ENCODE assay signal across 10 cellular contexts in genomic region chr13:30125422-30126073, GRCh38.
DNase-seq lines count a peak whose midpoint lies in the region; ATAC-seq and TF ChIP-seq lines count a peak whose summit lies in the region.
"Had no signal": no experiment of that assay in that cellular context is flagged by ENCODE, and none has a peak within 500 bp of the region (broad histone marks: within the 10 kb centered on the region; RNA-seq: fewer than 3 reads in every experiment).

No MANE protein-coding gene starts in this region.

- H3K9me3 ChIP-seq in HEK293 (ENCODE audit: control insufficient read depth, insufficient read depth, low read depth, low read length), result no peaks in the 10 kb centered on the region

- peaks cover 30% of the 10 kb centered on the region for H3K4me1 Mint-ChIP-seq in stimulated activated memory B cell treated with anti-CD40 and anti-IgM and Interleukin-4, amounts not matched to agents 10 μg/mL and 1 μg/mL and 100 μg/mL, for 72 hours

- DNase-seq in glomerular visceral epithelial cell (ENCODE audit: extremely low spot score) (peak; percentile 58), stromal cell of bone marrow (ENCODE audit: low read depth) (peak; percentile 81), erythroblast (lab: John Stamatoyannopoulos, UW) (no peak)
- DNase-seq: activated naive CD4-positive, alpha-beta T cell treated with anti-CD3 and anti-CD28 coated beads, Interleukin-2, amount 50 U/mL, for 16 hours had no signal

- H3K27ac ChIP-seq in HEK293 (ENCODE audit: extremely low read depth, low read depth, low read length), result no peak overlapping the region

- no peak overlapping the region for H3K4me3 ChIP-seq in HEK293 (ENCODE audit: low read depth, low read length)

- no peak overlapping the region for H3K27ac Mint-ChIP-seq in stimulated activated memory B cell treated with anti-CD40 and anti-IgM and Interleukin-4, amounts not matched to agents 10 μg/mL and 1 μg/mL and 100 μg/mL, for 72 hours
- H3K27ac Mint-ChIP-seq: T-helper 2 cell treated with Interferon-gamma antibody and Interleukin-4, amounts not matched to agents 5 μg/mL and 100 μg/mL, for 36 hours had no signal

- CTCF ChIA-PET in HEK293 (lab: Yijun Ruan, JAX), result interaction anchor here (0.7 to 2.6 kb wide), 2 partner anchors 10 to 617 kb away, joined by 6 to 16 read pairs; no protein-coding TSS in a partner anchor

- ATAC-seq in SK-N-SH treated with all-trans-retinoic acid at 6 μM for 48 hours (peak; percentile 85), GM21526 (IDR thresholded peaks at IDR 0.05; ENCODE audit: low FRiP score, unreplicated experiment) (no peak), GM18498 (IDR thresholded peaks at IDR 0.05; ENCODE audit: unreplicated experiment) (no peak)
- ATAC-seq in stimulated activated memory B cell treated with anti-CD40 and anti-IgM and Interleukin-4, amounts not matched to agents 10 μg/mL and 1 μg/mL and 100 μg/mL, for 72 hours, result no peak

- POLR2A ChIA-PET in HEK293 (lab: Yijun Ruan, JAX), result interaction anchor here (0.6 kb wide), 2 partner anchors 252 to 275 kb away, joined by 3 to 4 read pairs; no protein-coding TSS in a partner anchor

- H3K36me3 ChIP-seq in HEK293 (ENCODE audit: control insufficient read depth in 2 of 2, insufficient read depth in 1 of 2, low read length in 2 of 2), result no peaks in the 10 kb centered on the region

- H3K27me3 Mint-ChIP-seq in stimulated activated memory B cell treated with anti-CD40 and anti-IgM and Interleukin-4, amounts not matched to agents 10 μg/mL and 1 μg/mL and 100 μg/mL, for 72 hours, result no peaks in the 10 kb centered on the region

- TF ChIP-seq POLR2A in erythroblast (IDR thresholded peaks at IDR 0.05; ENCODE audit: low read length), result no peak

- H3K4me1 ChIP-seq in HEK293 (ENCODE audit: control insufficient read depth, insufficient read depth, low read length), result no peaks in the 10 kb centered on the region; the same call in 1 of the 2 replicates

- H3K4me3 Mint-ChIP-seq in stimulated activated memory B cell treated with anti-CD40 and anti-IgM and Interleukin-4, amounts not matched to agents 10 μg/mL and 1 μg/mL and 100 μg/mL, for 72 hours, result no peak overlapping the region
- H3K4me3 Mint-ChIP-seq: T-helper 2 cell treated with Interferon-gamma antibody and Interleukin-4, amounts not matched to agents 5 μg/mL and 100 μg/mL, for 36 hours had no signal

- H3K9me3 Mint-ChIP-seq in stimulated activated memory B cell treated with anti-CD40 and anti-IgM and Interleukin-4, amounts not matched to agents 10 μg/mL and 1 μg/mL and 100 μg/mL, for 72 hours, result no peaks in the 10 kb centered on the region
- H3K9me3 Mint-ChIP-seq: T-helper 2 cell treated with Interferon-gamma antibody and Interleukin-4, amounts not matched to agents 5 μg/mL and 100 μg/mL, for 36 hours had no signal

- H3K36me3 Mint-ChIP-seq in stimulated activated memory B cell treated with anti-CD40 and anti-IgM and Interleukin-4, amounts not matched to agents 10 μg/mL and 1 μg/mL and 100 μg/mL, for 72 hours, result no peaks in the 10 kb centered on the region

- no peak for TF ChIP-seq CTCF in HEK293 (tag by site-specific recombination; IDR thresholded peaks at IDR 0.05)

TF ChIP-seq in HEK293, 187 proteins besides CTCF, POLR2A, EP300 and RAD21 (continues in another document):
- TF ChIP-seq, protein P1, sequence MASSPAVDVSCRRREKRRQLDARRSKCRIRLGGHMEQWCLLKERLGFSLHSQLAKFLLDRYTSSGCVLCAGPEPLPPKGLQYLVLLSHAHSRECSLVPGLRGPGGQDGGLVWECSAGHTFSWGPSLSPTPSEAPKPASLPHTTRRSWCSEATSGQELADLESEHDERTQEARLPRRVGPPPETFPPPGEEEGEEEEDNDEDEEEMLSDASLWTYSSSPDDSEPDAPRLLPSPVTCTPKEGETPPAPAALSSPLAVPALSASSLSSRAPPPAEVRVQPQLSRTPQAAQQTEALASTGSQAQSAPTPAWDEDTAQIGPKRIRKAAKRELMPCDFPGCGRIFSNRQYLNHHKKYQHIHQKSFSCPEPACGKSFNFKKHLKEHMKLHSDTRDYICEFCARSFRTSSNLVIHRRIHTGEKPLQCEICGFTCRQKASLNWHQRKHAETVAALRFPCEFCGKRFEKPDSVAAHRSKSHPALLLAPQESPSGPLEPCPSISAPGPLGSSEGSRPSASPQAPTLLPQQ (tag by site-specific recombination; IDR thresholded peaks at IDR 0.05), result peak; percentile 56; the same call in 1 of the 2 replicates
- TF ChIP-seq ZNF398 (tag by site-specific recombination; IDR thresholded peaks at IDR 0.05), result peak; percentile 95
- TF ChIP-seq ZFP69B (tag by site-specific recombination; IDR thresholded peaks at IDR 0.05), result peak; percentile 13; the same call in 1 of the 2 replicates
- TF ChIP-seq, protein P2, sequence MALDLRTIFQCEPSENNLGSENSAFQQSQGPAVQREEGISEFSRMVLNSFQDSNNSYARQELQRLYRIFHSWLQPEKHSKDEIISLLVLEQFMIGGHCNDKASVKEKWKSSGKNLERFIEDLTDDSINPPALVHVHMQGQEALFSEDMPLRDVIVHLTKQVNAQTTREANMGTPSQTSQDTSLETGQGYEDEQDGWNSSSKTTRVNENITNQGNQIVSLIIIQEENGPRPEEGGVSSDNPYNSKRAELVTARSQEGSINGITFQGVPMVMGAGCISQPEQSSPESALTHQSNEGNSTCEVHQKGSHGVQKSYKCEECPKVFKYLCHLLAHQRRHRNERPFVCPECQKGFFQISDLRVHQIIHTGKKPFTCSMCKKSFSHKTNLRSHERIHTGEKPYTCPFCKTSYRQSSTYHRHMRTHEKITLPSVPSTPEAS (tag by site-specific recombination; IDR thresholded peaks at IDR 0.05), result peak; percentile 53
- TF ChIP-seq HOXA7 (CRISPR knock-in tag; IDR thresholded peaks at IDR 0.05; ENCODE audit: borderline replicate concordance), result no peak
- TF ChIP-seq PRDM1 (tag by site-specific recombination; IDR thresholded peaks at IDR 0.05), result no peak
- TF ChIP-seq RBAK (tag by site-specific recombination; IDR thresholded peaks at IDR 0.05), result no peak

TF ChIP-seq in SK-N-SH treated with all-trans-retinoic acid at 6 μM for 48 hours, 23 proteins besides CTCF, POLR2A, EP300 and RAD21:
- TF ChIP-seq ISL1 (CRISPR knock-in tag; IDR thresholded peaks at IDR 0.05) (peak; percentile 20; the same call in 1 of the 2 replicates), CREB5 (CRISPR knock-in tag; IDR thresholded peaks at IDR 0.05; ENCODE audit: low read depth) (no peak), CSDC2 (CRISPR knock-in tag; IDR thresholded peaks at IDR 0.05) (no peak), ZFP3 (CRISPR knock-in tag; IDR thresholded peaks at IDR 0.05) (no peak), TOX (CRISPR knock-in tag; IDR thresholded peaks at IDR 0.05; ENCODE audit: borderline replicate concordance) (no peak), ESRRG (CRISPR knock-in tag; IDR thresholded peaks at IDR 0.05) (no peak)
- TF ChIP-seq, protein P3, sequence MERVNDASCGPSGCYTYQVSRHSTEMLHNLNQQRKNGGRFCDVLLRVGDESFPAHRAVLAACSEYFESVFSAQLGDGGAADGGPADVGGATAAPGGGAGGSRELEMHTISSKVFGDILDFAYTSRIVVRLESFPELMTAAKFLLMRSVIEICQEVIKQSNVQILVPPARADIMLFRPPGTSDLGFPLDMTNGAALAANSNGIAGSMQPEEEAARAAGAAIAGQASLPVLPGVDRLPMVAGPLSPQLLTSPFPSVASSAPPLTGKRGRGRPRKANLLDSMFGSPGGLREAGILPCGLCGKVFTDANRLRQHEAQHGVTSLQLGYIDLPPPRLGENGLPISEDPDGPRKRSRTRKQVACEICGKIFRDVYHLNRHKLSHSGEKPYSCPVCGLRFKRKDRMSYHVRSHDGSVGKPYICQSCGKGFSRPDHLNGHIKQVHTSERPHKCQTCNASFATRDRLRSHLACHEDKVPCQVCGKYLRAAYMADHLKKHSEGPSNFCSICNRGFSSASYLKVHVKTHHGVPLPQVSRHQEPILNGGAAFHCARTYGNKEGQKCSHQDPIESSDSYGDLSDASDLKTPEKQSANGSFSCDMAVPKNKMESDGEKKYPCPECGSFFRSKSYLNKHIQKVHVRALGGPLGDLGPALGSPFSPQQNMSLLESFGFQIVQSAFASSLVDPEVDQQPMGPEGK (CRISPR knock-in tag; IDR thresholded peaks at IDR 0.05; ENCODE audit: borderline replicate concordance), result no peak

Comparison
In these comparisons a context has a peak if more than half of its experiments do, and no peak if none do; other contexts are left out.
1. DNase-seq: peak in glomerular visceral epithelial cell (single experiment) and stromal cell of bone marrow (single experiment); none in erythroblast (0 of 2).